Comparison of ENCODE assay signal across 9 cellular contexts in the genomic region with DNA sequence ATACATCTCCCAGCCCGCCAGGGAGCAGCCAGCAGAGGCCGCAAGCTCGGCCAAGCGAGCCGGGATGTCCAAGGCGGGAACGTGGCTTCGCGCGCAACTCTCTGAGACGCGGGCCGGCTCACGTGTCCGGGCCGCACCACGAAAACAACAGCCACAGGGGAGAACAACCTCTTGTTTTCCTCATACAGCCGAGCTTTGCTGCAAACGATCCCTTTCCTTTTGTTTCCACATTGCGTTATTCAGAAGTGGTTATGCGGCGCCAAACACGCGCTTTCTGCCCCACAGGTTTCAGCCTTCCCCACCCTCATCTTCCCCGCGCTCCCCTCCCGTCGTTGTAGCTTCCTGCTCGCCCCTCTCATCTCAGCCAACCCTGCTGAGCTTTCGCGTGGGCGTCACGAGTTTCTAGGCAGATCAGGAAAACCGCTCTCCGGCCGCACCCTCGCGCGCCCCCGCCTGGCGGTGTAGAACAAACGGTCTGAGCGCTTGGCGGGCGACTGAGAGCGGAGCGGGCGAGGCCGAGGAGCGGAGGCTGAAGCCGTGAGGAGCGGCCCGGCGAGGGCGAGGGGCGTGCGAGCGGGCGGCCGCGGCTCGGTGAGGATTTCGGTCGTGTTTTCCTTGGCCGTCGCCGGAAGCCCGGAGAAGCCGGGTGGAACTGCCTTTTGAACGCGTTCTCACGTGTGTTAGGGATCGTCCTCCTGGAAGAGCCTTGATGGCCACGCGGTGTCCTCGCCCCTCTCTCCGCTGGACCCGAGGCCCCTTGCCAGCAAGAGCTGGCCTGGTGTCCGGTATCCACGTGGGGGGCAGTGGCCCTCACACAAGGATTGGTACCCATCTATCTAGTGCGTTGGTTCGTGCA. TPM values are rescaled to one million over a fixed set of nuclear protein-coding genes. Genes with fewer than 3 reads are reported as not detected.
DNase-seq lines count a peak whose midpoint lies in the region; ATAC-seq and TF ChIP-seq lines count a peak whose summit lies in the region.
"Had no signal": no experiment of that assay in that cellular context is flagged by ENCODE, and none has a peak within 500 bp of the region (broad histone marks: within the 10 kb centered on the region; RNA-seq: fewer than 3 reads in every experiment).

No MANE protein-coding gene starts in this region.

- POLR2A ChIA-PET in activated CD4-positive, alpha-beta T cell treated with anti-CD3 and anti-CD28 coated beads, Interleukin-2, amount 10 ng/mL, durations not matched to agents 7 days and 5 days (lab: Charles Lee), result interaction anchor here (0.6 to 0.7 kb wide), 2 partner anchors 126 to 379 kb away, joined by 3 read pairs; no protein-coding TSS in a partner anchor

- no peaks in the 10 kb centered on the region for H3K4me1 ChIP-seq in colonic mucosa

- no peak overlapping the region for H3K27ac ChIP-seq in colonic mucosa
- H3K27ac ChIP-seq: VCaP had no signal

- CTCF ChIA-PET in activated CD4-positive, alpha-beta T cell treated with anti-CD3 and anti-CD28 coated beads, Interleukin-2, amount 10 ng/mL, durations not matched to agents 7 days and 5 days (lab: Charles Lee), result interaction anchor here (0.5 to 4.0 kb wide), 40 partner anchors 10 to 431 kb away, joined by 3 to 54 read pairs (median 4); partner anchors contain the start of genes CCDC47, CD79B, DDX42 and ICAM2

- DNase-seq in Caki2 (ENCODE audit: low read depth) (peak; percentile 91), Kasumi-1 (lab: John Stamatoyannopoulos, UW) (peak; percentile 98 to 99), colonic mucosa (peak; percentile 90), left kidney (ENCODE audit: low read depth, low spot score) (peak; percentile 96), SHP77 (lab: John Stamatoyannopoulos, UW) (no peak)
- DNase-seq in activated CD4-positive, alpha-beta T cell treated with anti-CD3 and anti-CD28 coated beads, Interleukin-2, amount 10 ng/mL, durations not matched to agents 7 days and 5 days, result peak; percentile 94
- peak; percentile 97 to 99 for DNase-seq in stimulated activated CD4-positive, alpha-beta T cell treated with anti-CD3 and anti-CD28 coated beads, Interleukin-2, amount 100 ng/mL, for 24 hours

- H3K4me3 Mint-ChIP-seq in activated CD4-positive, alpha-beta T cell treated with anti-CD3 and anti-CD28 coated beads, Interleukin-2, amount 10 ng/mL, durations not matched to agents 7 days and 5 days, result peak overlapping the region; percentile 68

- TF ChIP-seq CTCF in colonic mucosa (IDR thresholded peaks at IDR 0.05), result peak; percentile 33

- ATAC-seq in GM21529 (IDR thresholded peaks at IDR 0.05; ENCODE audit: unreplicated experiment), result peak; percentile 79

- H3K9me3 Mint-ChIP-seq in activated CD4-positive, alpha-beta T cell treated with anti-CD3 and anti-CD28 coated beads, Interleukin-2, amount 10 ng/mL, durations not matched to agents 7 days and 5 days, result peaks cover 8% of the 10 kb centered on the region

- H3K27ac Mint-ChIP-seq in activated CD4-positive, alpha-beta T cell treated with anti-CD3 and anti-CD28 coated beads, Interleukin-2, amount 10 ng/mL, durations not matched to agents 7 days and 5 days, result peak overlapping the region; percentile 98

- H3K36me3 ChIP-seq in colonic mucosa, result no peaks in the 10 kb centered on the region

- H3K36me3 Mint-ChIP-seq in activated CD4-positive, alpha-beta T cell treated with anti-CD3 and anti-CD28 coated beads, Interleukin-2, amount 10 ng/mL, durations not matched to agents 7 days and 5 days (ENCODE audit: low read depth), result peaks cover 13% of the 10 kb centered on the region

- intact Hi-C loops in colonic mucosa (cut with DNase I), result no loop called here

- H3K4me1 Mint-ChIP-seq in activated CD4-positive, alpha-beta T cell treated with anti-CD3 and anti-CD28 coated beads, Interleukin-2, amount 10 ng/mL, durations not matched to agents 7 days and 5 days, result peaks cover 25% of the 10 kb centered on the region

- H3K4me3 ChIP-seq in colonic mucosa, result peak overlapping the region; percentile 5

- H3K27me3 ChIP-seq in colonic mucosa, result no peaks in the 10 kb centered on the region

- peaks cover 11% of the 10 kb centered on the region for H3K27me3 Mint-ChIP-seq in activated CD4-positive, alpha-beta T cell treated with anti-CD3 and anti-CD28 coated beads, Interleukin-2, amount 10 ng/mL, durations not matched to agents 7 days and 5 days

- H3K9ac ChIP-seq in colonic mucosa (ENCODE audit: low read depth in 2 of 2, low read length in 2 of 2), result peak overlapping the region in 1 of 2 donors; percentile 58

- no peaks in the 10 kb centered on the region for H3K9me3 ChIP-seq in colonic mucosa

- in situ Hi-C loops in Caki2 (cut with HindIII; ENCODE audit: low pct_unique_long_range_greater_than_20kb, low sequenced_read_pairs), result no loop called here

RNA-seq across cellular contexts. Expression of gene SMARCD2, which starts 6.6 kb away (rescaled TPM):
- 125 and 162 TPM in 2 replicates for total RNA-seq in Caki2 (2014; rRNA removed; shearing (Covaris generic); ENCODE audit: low replicate concordance)
- total RNA-seq in activated CD4-positive, alpha-beta T cell treated with anti-CD3 and anti-CD28 coated beads, Interleukin-2, amount 10 ng/mL, durations not matched to agents 7 days and 5 days, result 100 to 1,000 TPM; 133 to 138 TPM
- total RNA-seq in colonic mucosa, result 100 to 1,000 TPM in 1 of 2 donors, 10 to 100 TPM in 1; 77.2 to 124 TPM

RNA-seq across cellular contexts. Expression of gene FTSJ3, which starts 21.6 kb away (rescaled TPM):
- total RNA-seq in Caki2 (2014; rRNA removed; shearing (Covaris generic); ENCODE audit: low replicate concordance), result 49.4 and 83.9 TPM in 2 replicates
- total RNA-seq in activated CD4-positive, alpha-beta T cell treated with anti-CD3 and anti-CD28 coated beads, Interleukin-2, amount 10 ng/mL, durations not matched to agents 7 days and 5 days, result 10 to 100 TPM; 49.2 to 55.0 TPM
- 10 to 100 TPM; 25.4 to 44.6 TPM for total RNA-seq in colonic mucosa

RNA-seq across cellular contexts. Expression of gene PSMC5, which starts 21.8 kb away (rescaled TPM):
- 108 and 120 TPM in 2 replicates for total RNA-seq in Caki2 (2014; rRNA removed; shearing (Covaris generic); ENCODE audit: low replicate concordance)
- total RNA-seq in activated CD4-positive, alpha-beta T cell treated with anti-CD3 and anti-CD28 coated beads, Interleukin-2, amount 10 ng/mL, durations not matched to agents 7 days and 5 days, result 100 to 1,000 TPM; 119 to 155 TPM
- total RNA-seq in colonic mucosa, result 100 to 1,000 TPM in 1 of 2 donors, 10 to 100 TPM in 1; 86.1 to 138 TPM

RNA-seq across cellular contexts. Expression of gene CSH2, which starts 24.4 kb away (rescaled TPM):
- total RNA-seq in Caki2 (2014; rRNA removed; shearing (Covaris generic); ENCODE audit: low replicate concordance), result not detected in 2 replicates
- not detected for total RNA-seq in activated CD4-positive, alpha-beta T cell treated with anti-CD3 and anti-CD28 coated beads, Interleukin-2, amount 10 ng/mL, durations not matched to agents 7 days and 5 days
- not detected for total RNA-seq in colonic mucosa

RNA-seq across cellular contexts. Expression of gene GH2, which starts 32.7 kb away (rescaled TPM):
- not detected in 2 replicates for total RNA-seq in Caki2 (2014; rRNA removed; shearing (Covaris generic); ENCODE audit: low replicate concordance)
- total RNA-seq in activated CD4-positive, alpha-beta T cell treated with anti-CD3 and anti-CD28 coated beads, Interleukin-2, amount 10 ng/mL, durations not matched to agents 7 days and 5 days, result not detected
- not detected for total RNA-seq in colonic mucosa

Comparison
In these comparisons a context has a peak if more than half of its experiments do, and no peak if none do; other contexts are left out.
1. DNase-seq: peak in Caki2 (single experiment), Kasumi-1 (2 of 2), activated CD4-positive, alpha-beta T cell treated with anti-CD3 and anti-CD28 coated beads, Interleukin-2, amount 10 ng/mL, durations not matched to agents 7 days and 5 days (single experiment), colonic mucosa (single experiment), left kidney (single experiment) and stimulated activated CD4-positive, alpha-beta T cell treated with anti-CD3 and anti-CD28 coated beads, Interleukin-2, amount 100 ng/mL, for 24 hours (2 of 2); none in SHP77 (0 of 2).